In genomic region chr19:49327878-49328544, GRCh38 we compare ENCODE assay signal across 8 cellular contexts. TPM values are rescaled to one million over a fixed set of nuclear protein-coding genes. Genes with fewer than 3 reads are reported as not detected.
DNase-seq lines count a peak whose midpoint lies in the region; ATAC-seq and TF ChIP-seq lines count a peak whose summit lies in the region.

No MANE protein-coding gene starts in this region.

- no peak overlapping the region for H3K4me3 ChIP-seq in GM12864 (ENCODE audit: low read depth, low read length)

- H3K27ac Mint-ChIP-seq in activated T-helper 1 cell treated with anti-CD3 and anti-CD28 coated beads, Interleukin-12 subunit alpha, Interleukin-12 subunit beta, Interleukin-2, Interleukin-4 antibody, amounts not matched to agents 30 ng/mL and 10 ng/mL and 1 ng/mL, durations not matched to agents 14 hours and 24 hours and 36 hours: peak overlapping the region; percentile 19

- DNase-seq in GM12864 (ENCODE audit: low read depth) (peak; percentile 67), MV-4-11 (lab: John Stamatoyannopoulos, UW) (peak; percentile 65), iPS-NIHi11 (ENCODE audit: low spot score) (peak; percentile 51)
- peak; percentile 32 for DNase-seq in activated T-helper 1 cell treated with anti-CD3 and anti-CD28 coated beads, Interleukin-12 subunit alpha, Interleukin-12 subunit beta, Interleukin-2, Interleukin-4 antibody, amounts not matched to agents 30 ng/mL and 10 ng/mL and 1 ng/mL, durations not matched to agents 14 hours and 24 hours and 36 hours (ENCODE audit: low spot score)
- DNase-seq in stimulated activated naive CD8-positive, alpha-beta T cell treated with anti-CD3 and anti-CD28 coated beads, Interleukin-15, Interleukin-2, amounts not matched to agents 100 U/mL and 50 U/mL, for 24 hours: peak; percentile 61

- TF ChIP-seq CTCF in GM12864 (IDR thresholded peaks at IDR 0.05; ENCODE audit: low read depth, low read length, missing control alignments): peak; percentile 74

- H3K36me3 Mint-ChIP-seq in activated T-helper 1 cell treated with anti-CD3 and anti-CD28 coated beads, Interleukin-12 subunit alpha, Interleukin-12 subunit beta, Interleukin-2, Interleukin-4 antibody, amounts not matched to agents 30 ng/mL and 10 ng/mL and 1 ng/mL, durations not matched to agents 14 hours and 24 hours and 36 hours (ENCODE audit: low read depth): peaks cover 7% of the 10 kb centered on the region

- no peak overlapping the region for H3K4me3 Mint-ChIP-seq in activated T-helper 1 cell treated with anti-CD3 and anti-CD28 coated beads, Interleukin-12 subunit alpha, Interleukin-12 subunit beta, Interleukin-2, Interleukin-4 antibody, amounts not matched to agents 30 ng/mL and 10 ng/mL and 1 ng/mL, durations not matched to agents 14 hours and 24 hours and 36 hours

- ATAC-seq in stimulated activated naive CD8-positive, alpha-beta T cell treated with anti-CD3 and anti-CD28 coated beads, Interleukin-15, Interleukin-2, amounts not matched to agents 100 U/mL and 50 U/mL, for 24 hours: peak; percentile 46
- ATAC-seq in GM19328 (IDR thresholded peaks at IDR 0.05; ENCODE audit: unreplicated experiment) (no peak), HG03342 (IDR thresholded peaks at IDR 0.05; ENCODE audit: unreplicated experiment) (no peak), GM21423 (IDR thresholded peaks at IDR 0.05; ENCODE audit: unreplicated experiment) (no peak)

- no peaks in the 10 kb centered on the region for H3K27me3 Mint-ChIP-seq in activated T-helper 1 cell treated with anti-CD3 and anti-CD28 coated beads, Interleukin-12 subunit alpha, Interleukin-12 subunit beta, Interleukin-2, Interleukin-4 antibody, amounts not matched to agents 30 ng/mL and 10 ng/mL and 1 ng/mL, durations not matched to agents 14 hours and 24 hours and 36 hours (ENCODE audit: insufficient read depth)

- H3K9me3 Mint-ChIP-seq in activated T-helper 1 cell treated with anti-CD3 and anti-CD28 coated beads, Interleukin-12 subunit alpha, Interleukin-12 subunit beta, Interleukin-2, Interleukin-4 antibody, amounts not matched to agents 30 ng/mL and 10 ng/mL and 1 ng/mL, durations not matched to agents 14 hours and 24 hours and 36 hours: no peaks in the 10 kb centered on the region

- intact Hi-C loops in activated T-helper 1 cell treated with anti-CD3 and anti-CD28 coated beads, Interleukin-12 subunit alpha, Interleukin-12 subunit beta, Interleukin-2, Interleukin-4 antibody, amounts not matched to agents 30 ng/mL and 10 ng/mL and 1 ng/mL, durations not matched to agents 14 hours and 24 hours and 36 hours (cut with micrococcal nuclease): loop anchor here (1.0 kb wide), 2 partner anchors 27 to 62 kb away; no protein-coding TSS in a partner anchor

- peaks cover 47% of the 10 kb centered on the region for H3K4me1 Mint-ChIP-seq in activated T-helper 1 cell treated with anti-CD3 and anti-CD28 coated beads, Interleukin-12 subunit alpha, Interleukin-12 subunit beta, Interleukin-2, Interleukin-4 antibody, amounts not matched to agents 30 ng/mL and 10 ng/mL and 1 ng/mL, durations not matched to agents 14 hours and 24 hours and 36 hours (ENCODE audit: low read depth)

RNA-seq across cellular contexts. Expression of gene SLC6A16, which starts 3.0 kb away (rescaled TPM):
- total RNA-seq in activated T-helper 1 cell treated with anti-CD3 and anti-CD28 coated beads, Interleukin-12 subunit alpha, Interleukin-12 subunit beta, Interleukin-2, Interleukin-4 antibody, amounts not matched to agents 30 ng/mL and 10 ng/mL and 1 ng/mL, durations not matched to agents 14 hours and 24 hours and 36 hours: 0.44 and 1.5 TPM in 2 replicates

RNA-seq across cellular contexts. Expression of gene CD37, which starts 7.2 kb away (rescaled TPM):
- total RNA-seq in activated T-helper 1 cell treated with anti-CD3 and anti-CD28 coated beads, Interleukin-12 subunit alpha, Interleukin-12 subunit beta, Interleukin-2, Interleukin-4 antibody, amounts not matched to agents 30 ng/mL and 10 ng/mL and 1 ng/mL, durations not matched to agents 14 hours and 24 hours and 36 hours: 129 and 138 TPM in 2 replicates

RNA-seq across cellular contexts. Expression of gene TEAD2, which starts 34.2 kb away (rescaled TPM):
- total RNA-seq in activated T-helper 1 cell treated with anti-CD3 and anti-CD28 coated beads, Interleukin-12 subunit alpha, Interleukin-12 subunit beta, Interleukin-2, Interleukin-4 antibody, amounts not matched to agents 30 ng/mL and 10 ng/mL and 1 ng/mL, durations not matched to agents 14 hours and 24 hours and 36 hours: not detected in 2 replicates

RNA-seq across cellular contexts. Expression of gene DKKL1, which starts 35.7 kb away (rescaled TPM):
- total RNA-seq in activated T-helper 1 cell treated with anti-CD3 and anti-CD28 coated beads, Interleukin-12 subunit alpha, Interleukin-12 subunit beta, Interleukin-2, Interleukin-4 antibody, amounts not matched to agents 30 ng/mL and 10 ng/mL and 1 ng/mL, durations not matched to agents 14 hours and 24 hours and 36 hours: not detected in 2 replicates
